In the genomic region with DNA sequence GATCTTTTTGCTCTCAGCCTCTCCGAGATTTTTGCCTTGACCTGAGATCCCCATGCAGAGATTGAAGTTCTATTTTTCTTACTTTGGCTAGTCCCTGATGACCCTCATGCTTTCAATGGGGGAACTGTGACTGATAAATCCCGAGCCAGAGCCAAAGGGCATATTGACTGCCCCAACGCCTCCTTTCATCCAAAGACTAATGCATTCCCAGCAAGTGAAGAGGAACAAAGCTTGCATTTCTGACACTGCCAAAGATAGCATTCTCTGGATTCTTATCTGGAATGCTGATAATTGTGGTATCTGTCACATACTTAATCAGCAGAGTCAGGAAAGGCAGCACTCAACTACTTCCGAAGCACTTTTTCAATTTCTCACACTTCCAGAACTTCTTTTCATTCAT, we compare ENCODE assay signal across 1 cellular context.
TF ChIP-seq lines count a peak whose summit lies in the region.

No MANE protein-coding gene starts in this region.

TF ChIP-seq in HepG2, 621 proteins besides CTCF, POLR2A, EP300 and RAD21 (continued from another document and continues in another):
- TF ChIP-seq, protein P1, sequence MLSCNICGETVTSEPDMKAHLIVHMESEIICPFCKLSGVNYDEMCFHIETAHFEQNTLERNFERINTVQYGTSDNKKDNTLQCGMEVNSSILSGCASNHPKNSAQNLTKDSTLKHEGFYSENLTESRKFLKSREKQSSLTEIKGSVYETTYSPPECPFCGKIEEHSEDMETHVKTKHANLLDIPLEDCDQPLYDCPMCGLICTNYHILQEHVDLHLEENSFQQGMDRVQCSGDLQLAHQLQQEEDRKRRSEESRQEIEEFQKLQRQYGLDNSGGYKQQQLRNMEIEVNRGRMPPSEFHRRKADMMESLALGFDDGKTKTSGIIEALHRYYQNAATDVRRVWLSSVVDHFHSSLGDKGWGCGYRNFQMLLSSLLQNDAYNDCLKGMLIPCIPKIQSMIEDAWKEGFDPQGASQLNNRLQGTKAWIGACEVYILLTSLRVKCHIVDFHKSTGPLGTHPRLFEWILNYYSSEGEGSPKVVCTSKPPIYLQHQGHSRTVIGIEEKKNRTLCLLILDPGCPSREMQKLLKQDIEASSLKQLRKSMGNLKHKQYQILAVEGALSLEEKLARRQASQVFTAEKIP (CRISPR knock-in tag; IDR thresholded peaks at IDR 0.05; ENCODE audit: borderline replicate concordance), result no peak
- TF ChIP-seq SAFB2 (CRISPR knock-in tag; IDR thresholded peaks at IDR 0.05; ENCODE audit: borderline replicate concordance, low read depth) (no peak), ARNT2 (CRISPR knock-in tag; IDR thresholded peaks at IDR 0.05; ENCODE audit: low read depth) (no peak), SMC3 (IDR thresholded peaks at IDR 0.05; ENCODE audit: low read length) (no peak), ZNF891 (CRISPR knock-in tag; IDR thresholded peaks at IDR 0.05) (no peak), KLF11 (CRISPR knock-in tag; IDR thresholded peaks at IDR 0.05) (no peak), ZNF224 (CRISPR knock-in tag; IDR thresholded peaks at IDR 0.05) (no peak), ZNF883 (CRISPR knock-in tag; IDR thresholded peaks at IDR 0.05; ENCODE audit: not compliant biosample characterization) (no peak), KDM6A (CRISPR knock-in tag; IDR thresholded peaks at IDR 0.05; ENCODE audit: low read depth) (no peak), SUZ12 (IDR thresholded peaks at IDR 0.05; ENCODE audit: low read depth, low read length) (no peak), FOXP1 (IDR thresholded peaks at IDR 0.05) (no peak), FOXP1 (CRISPR knock-in tag; IDR thresholded peaks at IDR 0.05) (no peak), ZNF343 (CRISPR knock-in tag; IDR thresholded peaks at IDR 0.05) (no peak), ZNF33A (CRISPR knock-in tag; IDR thresholded peaks at IDR 0.05; ENCODE audit: borderline replicate concordance) (no peak), ZNF10 (CRISPR knock-in tag; IDR thresholded peaks at IDR 0.05; ENCODE audit: borderline replicate concordance, low read depth) (no peak), ZNF143 (CRISPR knock-in tag; IDR thresholded peaks at IDR 0.05) (no peak), NR2F1 (CRISPR knock-in tag; IDR thresholded peaks at IDR 0.05) (no peak), POLR2AphosphoS2 (IDR thresholded peaks at IDR 0.05; ENCODE audit: low read depth, low read length) (no peak), ZNF441 (CRISPR knock-in tag; IDR thresholded peaks at IDR 0.05; ENCODE audit: borderline replicate concordance) (no peak), HOXA7 (CRISPR knock-in tag; IDR thresholded peaks at IDR 0.05) (no peak), FLYWCH1 (CRISPR knock-in tag; IDR thresholded peaks at IDR 0.05) (no peak), ZNF546 (CRISPR knock-in tag; conservative IDR thresholded peaks at IDR 0.05) (no peak), ZNF577 (CRISPR knock-in tag; IDR thresholded peaks at IDR 0.05; ENCODE audit: borderline replicate concordance, low read depth) (no peak), IKZF4 (CRISPR knock-in tag; IDR thresholded peaks at IDR 0.05; ENCODE audit: borderline replicate concordance, low read depth, not compliant biosample characterization) (no peak), ZNF549 (CRISPR knock-in tag; IDR thresholded peaks at IDR 0.05) (no peak), ZNF460 (CRISPR knock-in tag; IDR thresholded peaks at IDR 0.05; ENCODE audit: borderline replicate concordance) (no peak), ELF1 (CRISPR knock-in tag; IDR thresholded peaks at IDR 0.05) (no peak)
- TF ChIP-seq, protein P2, sequence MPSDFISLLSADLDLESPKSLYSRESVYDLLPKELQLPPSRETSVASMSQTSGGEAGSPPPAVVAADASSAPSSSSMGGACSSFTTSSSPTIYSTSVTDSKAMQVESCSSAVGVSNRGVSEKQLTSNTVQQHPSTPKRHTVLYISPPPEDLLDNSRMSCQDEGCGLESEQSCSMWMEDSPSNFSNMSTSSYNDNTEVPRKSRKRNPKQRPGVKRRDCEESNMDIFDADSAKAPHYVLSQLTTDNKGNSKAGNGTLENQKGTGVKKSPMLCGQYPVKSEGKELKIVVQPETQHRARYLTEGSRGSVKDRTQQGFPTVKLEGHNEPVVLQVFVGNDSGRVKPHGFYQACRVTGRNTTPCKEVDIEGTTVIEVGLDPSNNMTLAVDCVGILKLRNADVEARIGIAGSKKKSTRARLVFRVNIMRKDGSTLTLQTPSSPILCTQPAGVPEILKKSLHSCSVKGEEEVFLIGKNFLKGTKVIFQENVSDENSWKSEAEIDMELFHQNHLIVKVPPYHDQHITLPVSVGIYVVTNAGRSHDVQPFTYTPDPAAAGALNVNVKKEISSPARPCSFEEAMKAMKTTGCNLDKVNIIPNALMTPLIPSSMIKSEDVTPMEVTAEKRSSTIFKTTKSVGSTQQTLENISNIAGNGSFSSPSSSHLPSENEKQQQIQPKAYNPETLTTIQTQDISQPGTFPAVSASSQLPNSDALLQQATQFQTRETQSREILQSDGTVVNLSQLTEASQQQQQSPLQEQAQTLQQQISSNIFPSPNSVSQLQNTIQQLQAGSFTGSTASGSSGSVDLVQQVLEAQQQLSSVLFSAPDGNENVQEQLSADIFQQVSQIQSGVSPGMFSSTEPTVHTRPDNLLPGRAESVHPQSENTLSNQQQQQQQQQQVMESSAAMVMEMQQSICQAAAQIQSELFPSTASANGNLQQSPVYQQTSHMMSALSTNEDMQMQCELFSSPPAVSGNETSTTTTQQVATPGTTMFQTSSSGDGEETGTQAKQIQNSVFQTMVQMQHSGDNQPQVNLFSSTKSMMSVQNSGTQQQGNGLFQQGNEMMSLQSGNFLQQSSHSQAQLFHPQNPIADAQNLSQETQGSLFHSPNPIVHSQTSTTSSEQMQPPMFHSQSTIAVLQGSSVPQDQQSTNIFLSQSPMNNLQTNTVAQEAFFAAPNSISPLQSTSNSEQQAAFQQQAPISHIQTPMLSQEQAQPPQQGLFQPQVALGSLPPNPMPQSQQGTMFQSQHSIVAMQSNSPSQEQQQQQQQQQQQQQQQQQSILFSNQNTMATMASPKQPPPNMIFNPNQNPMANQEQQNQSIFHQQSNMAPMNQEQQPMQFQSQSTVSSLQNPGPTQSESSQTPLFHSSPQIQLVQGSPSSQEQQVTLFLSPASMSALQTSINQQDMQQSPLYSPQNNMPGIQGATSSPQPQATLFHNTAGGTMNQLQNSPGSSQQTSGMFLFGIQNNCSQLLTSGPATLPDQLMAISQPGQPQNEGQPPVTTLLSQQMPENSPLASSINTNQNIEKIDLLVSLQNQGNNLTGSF (CRISPR knock-in tag; IDR thresholded peaks at IDR 0.05), result no peak
- TF ChIP-seq, protein P3, sequence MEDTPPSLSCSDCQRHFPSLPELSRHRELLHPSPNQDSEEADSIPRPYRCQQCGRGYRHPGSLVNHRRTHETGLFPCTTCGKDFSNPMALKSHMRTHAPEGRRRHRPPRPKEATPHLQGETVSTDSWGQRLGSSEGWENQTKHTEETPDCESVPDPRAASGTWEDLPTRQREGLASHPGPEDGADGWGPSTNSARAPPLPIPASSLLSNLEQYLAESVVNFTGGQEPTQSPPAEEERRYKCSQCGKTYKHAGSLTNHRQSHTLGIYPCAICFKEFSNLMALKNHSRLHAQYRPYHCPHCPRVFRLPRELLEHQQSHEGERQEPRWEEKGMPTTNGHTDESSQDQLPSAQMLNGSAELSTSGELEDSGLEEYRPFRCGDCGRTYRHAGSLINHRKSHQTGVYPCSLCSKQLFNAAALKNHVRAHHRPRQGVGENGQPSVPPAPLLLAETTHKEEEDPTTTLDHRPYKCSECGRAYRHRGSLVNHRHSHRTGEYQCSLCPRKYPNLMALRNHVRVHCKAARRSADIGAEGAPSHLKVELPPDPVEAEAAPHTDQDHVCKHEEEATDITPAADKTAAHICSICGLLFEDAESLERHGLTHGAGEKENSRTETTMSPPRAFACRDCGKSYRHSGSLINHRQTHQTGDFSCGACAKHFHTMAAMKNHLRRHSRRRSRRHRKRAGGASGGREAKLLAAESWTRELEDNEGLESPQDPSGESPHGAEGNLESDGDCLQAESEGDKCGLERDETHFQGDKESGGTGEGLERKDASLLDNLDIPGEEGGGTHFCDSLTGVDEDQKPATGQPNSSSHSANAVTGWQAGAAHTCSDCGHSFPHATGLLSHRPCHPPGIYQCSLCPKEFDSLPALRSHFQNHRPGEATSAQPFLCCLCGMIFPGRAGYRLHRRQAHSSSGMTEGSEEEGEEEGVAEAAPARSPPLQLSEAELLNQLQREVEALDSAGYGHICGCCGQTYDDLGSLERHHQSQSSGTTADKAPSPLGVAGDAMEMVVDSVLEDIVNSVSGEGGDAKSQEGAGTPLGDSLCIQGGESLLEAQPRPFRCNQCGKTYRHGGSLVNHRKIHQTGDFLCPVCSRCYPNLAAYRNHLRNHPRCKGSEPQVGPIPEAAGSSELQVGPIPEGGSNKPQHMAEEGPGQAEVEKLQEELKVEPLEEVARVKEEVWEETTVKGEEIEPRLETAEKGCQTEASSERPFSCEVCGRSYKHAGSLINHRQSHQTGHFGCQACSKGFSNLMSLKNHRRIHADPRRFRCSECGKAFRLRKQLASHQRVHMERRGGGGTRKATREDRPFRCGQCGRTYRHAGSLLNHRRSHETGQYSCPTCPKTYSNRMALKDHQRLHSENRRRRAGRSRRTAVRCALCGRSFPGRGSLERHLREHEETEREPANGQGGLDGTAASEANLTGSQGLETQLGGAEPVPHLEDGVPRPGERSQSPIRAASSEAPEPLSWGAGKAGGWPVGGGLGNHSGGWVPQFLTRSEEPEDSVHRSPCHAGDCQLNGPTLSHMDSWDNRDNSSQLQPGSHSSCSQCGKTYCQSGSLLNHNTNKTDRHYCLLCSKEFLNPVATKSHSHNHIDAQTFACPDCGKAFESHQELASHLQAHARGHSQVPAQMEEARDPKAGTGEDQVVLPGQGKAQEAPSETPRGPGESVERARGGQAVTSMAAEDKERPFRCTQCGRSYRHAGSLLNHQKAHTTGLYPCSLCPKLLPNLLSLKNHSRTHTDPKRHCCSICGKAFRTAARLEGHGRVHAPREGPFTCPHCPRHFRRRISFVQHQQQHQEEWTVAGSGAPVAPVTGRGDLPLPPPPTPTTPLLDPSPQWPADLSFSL (CRISPR knock-in tag; IDR thresholded peaks at IDR 0.05), result no peak
- TF ChIP-seq, protein P4, sequence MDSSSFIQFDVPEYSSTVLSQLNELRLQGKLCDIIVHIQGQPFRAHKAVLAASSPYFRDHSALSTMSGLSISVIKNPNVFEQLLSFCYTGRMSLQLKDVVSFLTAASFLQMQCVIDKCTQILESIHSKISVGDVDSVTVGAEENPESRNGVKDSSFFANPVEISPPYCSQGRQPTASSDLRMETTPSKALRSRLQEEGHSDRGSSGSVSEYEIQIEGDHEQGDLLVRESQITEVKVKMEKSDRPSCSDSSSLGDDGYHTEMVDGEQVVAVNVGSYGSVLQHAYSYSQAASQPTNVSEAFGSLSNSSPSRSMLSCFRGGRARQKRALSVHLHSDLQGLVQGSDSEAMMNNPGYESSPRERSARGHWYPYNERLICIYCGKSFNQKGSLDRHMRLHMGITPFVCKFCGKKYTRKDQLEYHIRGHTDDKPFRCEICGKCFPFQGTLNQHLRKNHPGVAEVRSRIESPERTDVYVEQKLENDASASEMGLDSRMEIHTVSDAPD (CRISPR knock-in tag; IDR thresholded peaks at IDR 0.05), result no peak
- TF ChIP-seq, protein P5, sequence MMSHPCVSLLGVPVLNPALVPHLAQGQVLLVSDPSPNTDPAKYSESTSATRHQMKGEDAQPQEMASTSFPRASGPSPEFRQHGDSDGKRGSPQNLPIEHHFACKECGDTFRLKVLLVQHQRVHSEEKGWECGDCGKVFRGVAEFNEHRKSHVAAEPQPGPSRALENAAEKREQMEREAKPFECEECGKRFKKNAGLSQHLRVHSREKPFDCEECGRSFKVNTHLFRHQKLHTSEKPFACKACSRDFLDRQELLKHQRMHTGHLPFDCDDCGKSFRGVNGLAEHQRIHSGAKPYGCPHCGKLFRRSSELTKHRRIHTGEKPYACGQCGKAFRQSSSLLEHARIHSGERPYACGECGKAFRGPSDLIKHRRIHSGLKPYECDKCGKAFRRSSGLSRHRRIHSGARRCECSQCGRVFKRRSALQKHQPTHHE (CRISPR knock-in tag; IDR thresholded peaks at IDR 0.05; ENCODE audit: borderline replicate concordance), result no peak
- TF ChIP-seq, protein P6, sequence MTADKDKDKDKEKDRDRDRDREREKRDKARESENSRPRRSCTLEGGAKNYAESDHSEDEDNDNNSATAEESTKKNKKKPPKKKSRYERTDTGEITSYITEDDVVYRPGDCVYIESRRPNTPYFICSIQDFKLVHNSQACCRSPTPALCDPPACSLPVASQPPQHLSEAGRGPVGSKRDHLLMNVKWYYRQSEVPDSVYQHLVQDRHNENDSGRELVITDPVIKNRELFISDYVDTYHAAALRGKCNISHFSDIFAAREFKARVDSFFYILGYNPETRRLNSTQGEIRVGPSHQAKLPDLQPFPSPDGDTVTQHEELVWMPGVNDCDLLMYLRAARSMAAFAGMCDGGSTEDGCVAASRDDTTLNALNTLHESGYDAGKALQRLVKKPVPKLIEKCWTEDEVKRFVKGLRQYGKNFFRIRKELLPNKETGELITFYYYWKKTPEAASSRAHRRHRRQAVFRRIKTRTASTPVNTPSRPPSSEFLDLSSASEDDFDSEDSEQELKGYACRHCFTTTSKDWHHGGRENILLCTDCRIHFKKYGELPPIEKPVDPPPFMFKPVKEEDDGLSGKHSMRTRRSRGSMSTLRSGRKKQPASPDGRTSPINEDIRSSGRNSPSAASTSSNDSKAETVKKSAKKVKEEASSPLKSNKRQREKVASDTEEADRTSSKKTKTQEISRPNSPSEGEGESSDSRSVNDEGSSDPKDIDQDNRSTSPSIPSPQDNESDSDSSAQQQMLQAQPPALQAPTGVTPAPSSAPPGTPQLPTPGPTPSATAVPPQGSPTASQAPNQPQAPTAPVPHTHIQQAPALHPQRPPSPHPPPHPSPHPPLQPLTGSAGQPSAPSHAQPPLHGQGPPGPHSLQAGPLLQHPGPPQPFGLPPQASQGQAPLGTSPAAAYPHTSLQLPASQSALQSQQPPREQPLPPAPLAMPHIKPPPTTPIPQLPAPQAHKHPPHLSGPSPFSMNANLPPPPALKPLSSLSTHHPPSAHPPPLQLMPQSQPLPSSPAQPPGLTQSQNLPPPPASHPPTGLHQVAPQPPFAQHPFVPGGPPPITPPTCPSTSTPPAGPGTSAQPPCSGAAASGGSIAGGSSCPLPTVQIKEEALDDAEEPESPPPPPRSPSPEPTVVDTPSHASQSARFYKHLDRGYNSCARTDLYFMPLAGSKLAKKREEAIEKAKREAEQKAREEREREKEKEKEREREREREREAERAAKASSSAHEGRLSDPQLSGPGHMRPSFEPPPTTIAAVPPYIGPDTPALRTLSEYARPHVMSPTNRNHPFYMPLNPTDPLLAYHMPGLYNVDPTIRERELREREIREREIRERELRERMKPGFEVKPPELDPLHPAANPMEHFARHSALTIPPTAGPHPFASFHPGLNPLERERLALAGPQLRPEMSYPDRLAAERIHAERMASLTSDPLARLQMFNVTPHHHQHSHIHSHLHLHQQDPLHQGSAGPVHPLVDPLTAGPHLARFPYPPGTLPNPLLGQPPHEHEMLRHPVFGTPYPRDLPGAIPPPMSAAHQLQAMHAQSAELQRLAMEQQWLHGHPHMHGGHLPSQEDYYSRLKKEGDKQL (CRISPR knock-in tag; IDR thresholded peaks at IDR 0.05; ENCODE audit: low read depth), result no peak
- TF ChIP-seq, protein P7, sequence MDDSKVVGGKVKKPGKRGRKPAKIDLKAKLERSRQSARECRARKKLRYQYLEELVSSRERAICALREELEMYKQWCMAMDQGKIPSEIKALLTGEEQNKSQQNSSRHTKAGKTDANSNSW (CRISPR knock-in tag; IDR thresholded peaks at IDR 0.05; ENCODE audit: borderline replicate concordance), result no peak
